Comparison of ENCODE assay signal across 18 cellular contexts in the genomic region with DNA sequence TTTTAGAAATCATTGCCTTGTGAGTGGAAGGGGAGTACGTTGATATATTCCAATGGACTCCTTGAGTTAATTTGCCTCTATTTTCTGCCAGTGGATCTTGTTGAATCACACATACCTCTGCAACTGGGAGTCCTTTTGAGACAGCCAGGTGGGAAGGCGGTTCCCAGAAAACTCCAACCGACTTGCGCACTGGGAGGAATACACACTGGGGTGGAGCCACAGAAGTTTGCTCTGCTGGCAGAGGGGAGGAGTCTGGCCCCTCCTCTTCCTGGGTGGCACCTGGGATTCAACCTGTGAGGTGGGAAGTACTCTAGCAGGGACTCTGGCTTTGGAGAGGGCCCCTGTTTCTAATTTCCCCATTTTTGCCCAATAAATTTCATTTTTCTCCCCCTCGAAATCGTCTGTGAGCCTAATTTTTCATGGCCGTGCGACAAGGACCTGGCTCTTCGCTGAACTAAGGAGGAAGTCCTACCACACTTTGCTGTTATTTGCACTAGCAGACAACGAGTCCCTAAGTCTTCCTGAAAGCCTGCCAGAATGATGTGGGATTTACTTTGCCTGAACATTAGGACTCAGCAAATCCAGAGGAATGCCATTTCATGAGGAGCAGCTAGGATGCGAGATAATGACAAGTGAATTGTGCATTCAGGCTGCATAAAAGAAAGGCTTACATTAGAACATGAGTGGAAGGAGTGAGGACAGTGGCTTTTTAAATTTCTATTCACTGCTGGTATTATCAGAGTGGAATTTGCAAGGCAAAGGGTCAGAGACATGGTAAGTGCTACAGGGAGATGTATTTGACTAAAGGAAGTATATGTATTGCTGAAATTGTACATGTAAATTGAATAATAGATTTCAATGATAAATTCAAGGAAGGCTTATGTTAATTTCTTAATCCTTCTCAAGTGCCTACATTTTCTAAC.
"Had no signal": no experiment of that assay in that cellular context is flagged by ENCODE, and none has a peak within 500 bp of the region (broad histone marks: within the 10 kb centered on the region; RNA-seq: fewer than 3 reads in every experiment).

No MANE protein-coding gene starts in this region.

- H3K9me3 ChIP-seq: right lobe of liver had no signal

- ATAC-seq: activated CD4-positive, alpha-beta T cell treated with anti-CD3 and anti-CD28 coated beads for 36 hours; activated naive CD4-positive, alpha-beta T cell treated with anti-CD3 and anti-CD28 coated beads, Interleukin-2, amount 50 U/mL, for 72 hours; effector memory CD8-positive, alpha-beta T cell; natural killer cell treated with Interleukin-12 subunit alpha and Interleukin-12 subunit beta and Interleukin-15 and Interleukin-18, amount 100 ng/mL, for 72 hours; right lobe of liver; stimulated activated naive CD8-positive, alpha-beta T cell treated with anti-CD3 and anti-CD28 coated beads, Interleukin-15, amount 100 ng/mL, for 72 hours had no signal

- H3K36me3 ChIP-seq: adrenal gland, right lobe of liver, upper lobe of left lung had no signal

- H3K4me3 ChIP-seq: adrenal gland, right lobe of liver, upper lobe of left lung had no signal

- H3K36me3 Mint-ChIP-seq: activated naive CD4-positive, alpha-beta T cell treated with anti-CD3 and anti-CD28 coated beads, Interleukin-2, amount 50 U/mL, for 72 hours had no signal

- H3K27ac ChIP-seq: adrenal gland, right lobe of liver, upper lobe of left lung had no signal

- H3K27me3 Mint-ChIP-seq: dendritic cell treated with granulocyte-macrophage colony-stimulating factor and Interleukin-4, amounts not matched to agents 40 ng/mL and 50 ng/mL, for 4 days; natural killer cell treated with Interleukin-12 subunit alpha and Interleukin-12 subunit beta and Interleukin-15 and Interleukin-18, amount 100 ng/mL, for 72 hours had no signal

- H3K4me3 Mint-ChIP-seq: activated CD4-positive, alpha-beta T cell treated with anti-CD3 and anti-CD28 coated beads for 36 hours; activated T-helper 1 cell treated with anti-CD3 and anti-CD28 coated beads, Interleukin-12 subunit alpha, Interleukin-12 subunit beta, Interleukin-2, Interleukin-4 antibody, amounts not matched to agents 30 ng/mL and 10 ng/mL and 1 ng/mL, durations not matched to agents 14 hours and 24 hours and 36 hours; dendritic cell treated with granulocyte-macrophage colony-stimulating factor and Interleukin-4, amounts not matched to agents 40 ng/mL and 50 ng/mL, for 4 days; effector memory CD8-positive, alpha-beta T cell; natural killer cell treated with Interleukin-12 subunit alpha and Interleukin-12 subunit beta and Interleukin-15 and Interleukin-18, amount 100 ng/mL, for 72 hours; stimulated activated naive CD8-positive, alpha-beta T cell treated with anti-CD3 and anti-CD28 coated beads, Interleukin-15, amount 100 ng/mL, for 72 hours had no signal

- H3K27ac Mint-ChIP-seq: activated CD4-positive, alpha-beta T cell treated with anti-CD3 and anti-CD28 coated beads for 36 hours; activated naive CD4-positive, alpha-beta T cell treated with anti-CD3 and anti-CD28 coated beads, Interleukin-2, amount 50 U/mL, for 72 hours; activated T-helper 1 cell treated with anti-CD3 and anti-CD28 coated beads, Interleukin-12 subunit alpha, Interleukin-12 subunit beta, Interleukin-2, Interleukin-4 antibody, amounts not matched to agents 30 ng/mL and 10 ng/mL and 1 ng/mL, durations not matched to agents 14 hours and 24 hours and 36 hours; dendritic cell treated with granulocyte-macrophage colony-stimulating factor and Interleukin-4, amounts not matched to agents 40 ng/mL and 50 ng/mL, for 4 days; effector memory CD8-positive, alpha-beta T cell; natural killer cell treated with Interleukin-12 subunit alpha and Interleukin-12 subunit beta and Interleukin-15 and Interleukin-18, amount 100 ng/mL, for 72 hours; stimulated activated naive CD8-positive, alpha-beta T cell treated with anti-CD3 and anti-CD28 coated beads, Interleukin-15, amount 100 ng/mL, for 72 hours had no signal

- H3K4me1 Mint-ChIP-seq: activated CD4-positive, alpha-beta T cell treated with anti-CD3 and anti-CD28 coated beads for 36 hours; stimulated activated naive CD8-positive, alpha-beta T cell treated with anti-CD3 and anti-CD28 coated beads, Interleukin-15, amount 100 ng/mL, for 72 hours had no signal

- DNase-seq: activated CD4-positive, alpha-beta T cell treated with anti-CD3 and anti-CD28 coated beads for 36 hours; activated CD4-positive, alpha-beta T cell treated with anti-CD3 and anti-CD28 coated beads, Interleukin-2, amount 50 U/mL, for 48 hours; activated gamma-delta T cell treated with Interleukin-2 at 50 U/mL for 16 hours; activated T-cell treated with anti-CD3 and anti-CD28 coated beads for 4 hours; adrenal gland; effector memory CD8-positive, alpha-beta T cell; mesenchymal stem cell; right lobe of liver; small intestine; stimulated activated CD4-positive, alpha-beta T cell treated with anti-CD3 and anti-CD28 coated beads, Interleukin-15, amount 100 ng/mL, for 24 hours; stimulated activated CD4-positive, alpha-beta T cell treated with anti-CD3 and anti-CD28 coated beads, Interleukin-2, amount 100 ng/mL, for 48 hours; stimulated activated naive CD8-positive, alpha-beta T cell treated with anti-CD3 and anti-CD28 coated beads, Interleukin-15, amount 100 ng/mL, for 72 hours; SW 1271; upper lobe of left lung had no signal

- H3K27me3 ChIP-seq: adrenal gland, right lobe of liver, upper lobe of left lung had no signal
